1 cellular context compared by ENCODE assay signal in genomic region chr1:161165742-161166668, GRCh38.
A peak's percentile ranks its signal among the peaks of the same experiment; 100 is the strongest.
TF ChIP-seq lines count a peak whose summit lies in the region.

PPOX (plus strand) TSS chr1:161166426; CDS start chr1:161166848, 422 bp downstream.

TF ChIP-seq in HEK293, 187 proteins besides CTCF, POLR2A, EP300 and RAD21 (continued from another document and continues in another):
- no peak for TF ChIP-seq ZNF571 (tag by site-specific recombination; IDR thresholded peaks at IDR 0.05)
- no peak for TF ChIP-seq ZNF621 (tag by site-specific recombination; IDR thresholded peaks at IDR 0.05)
- TF ChIP-seq ZNF26 (tag by site-specific recombination; IDR thresholded peaks at IDR 0.05): no peak
- TF ChIP-seq ZNF548 (tag by site-specific recombination; IDR thresholded peaks at IDR 0.05): no peak
- no peak for TF ChIP-seq ZNF292 (tag by site-specific recombination; IDR thresholded peaks at IDR 0.05; ENCODE audit: borderline replicate concordance, low read depth)
- no peak for TF ChIP-seq ZNF521 (tag by site-specific recombination; IDR thresholded peaks at IDR 0.05)
- TF ChIP-seq ZNF626 (tag by site-specific recombination; IDR thresholded peaks at IDR 0.05): no peak
- TF ChIP-seq, protein P1, sequence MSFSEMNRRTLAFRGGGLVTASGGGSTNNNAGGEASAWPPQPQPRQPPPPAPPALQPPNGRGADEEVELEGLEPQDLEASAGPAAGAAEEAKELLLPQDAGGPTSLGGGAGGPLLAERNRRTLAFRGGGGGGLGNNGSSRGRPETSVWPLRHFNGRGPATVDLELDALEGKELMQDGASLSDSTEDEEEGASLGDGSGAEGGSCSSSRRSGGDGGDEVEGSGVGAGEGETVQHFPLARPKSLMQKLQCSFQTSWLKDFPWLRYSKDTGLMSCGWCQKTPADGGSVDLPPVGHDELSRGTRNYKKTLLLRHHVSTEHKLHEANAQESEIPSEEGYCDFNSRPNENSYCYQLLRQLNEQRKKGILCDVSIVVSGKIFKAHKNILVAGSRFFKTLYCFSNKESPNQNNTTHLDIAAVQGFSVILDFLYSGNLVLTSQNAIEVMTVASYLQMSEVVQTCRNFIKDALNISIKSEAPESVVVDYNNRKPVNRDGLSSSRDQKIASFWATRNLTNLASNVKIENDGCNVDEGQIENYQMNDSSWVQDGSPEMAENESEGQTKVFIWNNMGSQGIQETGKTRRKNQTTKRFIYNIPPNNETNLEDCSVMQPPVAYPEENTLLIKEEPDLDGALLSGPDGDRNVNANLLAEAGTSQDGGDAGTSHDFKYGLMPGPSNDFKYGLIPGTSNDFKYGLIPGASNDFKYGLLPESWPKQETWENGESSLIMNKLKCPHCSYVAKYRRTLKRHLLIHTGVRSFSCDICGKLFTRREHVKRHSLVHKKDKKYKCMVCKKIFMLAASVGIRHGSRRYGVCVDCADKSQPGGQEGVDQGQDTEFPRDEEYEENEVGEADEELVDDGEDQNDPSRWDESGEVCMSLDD (tag by site-specific recombination; IDR thresholded peaks at IDR 0.05): peak; percentile 74; the same call in 1 of the 2 replicates
- no peak; the same call in 1 of the 2 replicates for TF ChIP-seq ZNF843 (tag by site-specific recombination; IDR thresholded peaks at IDR 0.05)
- peak; percentile 31; the same call in 1 of the 2 replicates for TF ChIP-seq OSR2 (tag by site-specific recombination; IDR thresholded peaks at IDR 0.05)
- 0 out of 2 replicates have a peak, but pooled peaks have one; percentile 8 for TF ChIP-seq GLIS1 (tag by site-specific recombination; IDR thresholded peaks at IDR 0.05)
- TF ChIP-seq ZBTB21 (tag by site-specific recombination; IDR thresholded peaks at IDR 0.05): no peak
- peak; percentile 74; the same call in 1 of the 2 replicates for TF ChIP-seq KLF7 (tag by site-specific recombination; IDR thresholded peaks at IDR 0.05; ENCODE audit: borderline replicate concordance)
- TF ChIP-seq ZNF555 (tag by site-specific recombination; conservative IDR thresholded peaks at IDR 0.05): no peak
- no peak for TF ChIP-seq ZNF530 (tag by site-specific recombination; IDR thresholded peaks at IDR 0.05; ENCODE audit: low read depth)
- peak; percentile 44 for TF ChIP-seq ZBTB48 (tag by site-specific recombination; IDR thresholded peaks at IDR 0.05)
- TF ChIP-seq ZNF580 (tag by site-specific recombination; IDR thresholded peaks at IDR 0.05): peak; percentile 12; the same call in 1 of the 2 replicates
- no peak for TF ChIP-seq ZNF398 (tag by site-specific recombination; IDR thresholded peaks at IDR 0.05)
- TF ChIP-seq ZNF558 (tag by site-specific recombination; IDR thresholded peaks at IDR 0.05): no peak
- peak; percentile 43; the same call in 1 of the 2 replicates for TF ChIP-seq ZBTB8A (tag by site-specific recombination; IDR thresholded peaks at IDR 0.05)
- no peak for TF ChIP-seq ZNF513 (tag by site-specific recombination; IDR thresholded peaks at IDR 0.05)
- no peak for TF ChIP-seq ZNF16 (tag by site-specific recombination; IDR thresholded peaks at IDR 0.05; ENCODE audit: low read depth)
- no peak for TF ChIP-seq HOXD13 (CRISPR knock-in tag; IDR thresholded peaks at IDR 0.05; ENCODE audit: borderline replicate concordance)
- peak; percentile 99 for TF ChIP-seq PRDM10 (tag by site-specific recombination; IDR thresholded peaks at IDR 0.05)
- TF ChIP-seq, protein P2, sequence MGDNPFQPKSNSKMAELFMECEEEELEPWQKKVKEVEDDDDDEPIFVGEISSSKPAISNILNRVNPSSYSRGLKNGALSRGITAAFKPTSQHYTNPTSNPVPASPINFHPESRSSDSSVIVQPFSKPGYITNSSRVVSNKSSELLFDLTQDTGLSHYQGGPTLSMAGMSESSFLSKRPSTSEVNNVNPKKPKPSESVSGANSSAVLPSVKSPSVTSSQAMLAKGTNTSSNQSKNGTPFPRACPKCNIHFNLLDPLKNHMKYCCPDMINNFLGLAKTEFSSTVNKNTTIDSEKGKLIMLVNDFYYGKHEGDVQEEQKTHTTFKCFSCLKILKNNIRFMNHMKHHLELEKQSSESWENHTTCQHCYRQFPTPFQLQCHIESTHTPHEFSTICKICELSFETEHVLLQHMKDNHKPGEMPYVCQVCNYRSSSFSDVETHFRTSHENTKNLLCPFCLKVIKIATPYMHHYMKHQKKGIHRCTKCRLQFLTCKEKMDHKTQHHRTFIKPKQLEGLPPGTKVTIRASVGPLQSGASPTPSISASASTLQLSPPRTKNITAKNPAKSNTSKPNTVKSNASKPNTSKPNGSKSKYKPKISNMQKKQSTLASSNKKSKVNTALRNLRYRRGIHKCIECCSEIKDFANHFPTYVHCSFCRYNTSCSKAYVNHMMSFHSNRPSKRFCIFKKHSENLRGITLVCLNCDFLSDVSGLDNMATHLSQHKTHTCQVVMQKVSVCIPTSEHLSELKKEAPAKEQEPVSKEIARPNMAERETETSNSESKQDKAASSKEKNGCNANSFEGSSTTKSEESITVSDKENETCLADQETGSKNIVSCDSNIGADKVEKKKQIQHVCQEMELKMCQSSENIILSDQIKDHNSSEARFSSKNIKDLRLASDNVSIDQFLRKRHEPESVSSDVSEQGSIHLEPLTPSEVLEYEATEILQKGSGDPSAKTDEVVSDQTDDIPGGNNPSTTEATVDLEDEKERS (tag by site-specific recombination; IDR thresholded peaks at IDR 0.05): no peak
- TF ChIP-seq ZNF639 (tag by site-specific recombination; IDR thresholded peaks at IDR 0.05): peak; percentile 42; the same call in 1 of the 2 replicates
- peak; percentile 74 for TF ChIP-seq SP7 (tag by site-specific recombination; IDR thresholded peaks at IDR 0.05)
- no peak for TF ChIP-seq ZNF561 (tag by site-specific recombination; IDR thresholded peaks at IDR 0.05; ENCODE audit: borderline replicate concordance)
- no peak for TF ChIP-seq ZNF658 (tag by site-specific recombination; IDR thresholded peaks at IDR 0.05)
- TF ChIP-seq ZNF266 (tag by site-specific recombination; IDR thresholded peaks at IDR 0.05; ENCODE audit: low read depth): no peak
- TF ChIP-seq ZSCAN23 (tag by site-specific recombination; IDR thresholded peaks at IDR 0.05): 0 out of 2 replicates have a peak, but pooled peaks have one; percentile 16
- no peak for TF ChIP-seq GLIS2 (tag by site-specific recombination; IDR thresholded peaks at IDR 0.05)
- no peak for TF ChIP-seq PRDM2 (tag by site-specific recombination; IDR thresholded peaks at IDR 0.05; ENCODE audit: borderline replicate concordance)
- no peak for TF ChIP-seq ZNF114 (tag by site-specific recombination; IDR thresholded peaks at IDR 0.05)
